ENCODE assay signal across 8 cellular contexts in the genomic region with DNA sequence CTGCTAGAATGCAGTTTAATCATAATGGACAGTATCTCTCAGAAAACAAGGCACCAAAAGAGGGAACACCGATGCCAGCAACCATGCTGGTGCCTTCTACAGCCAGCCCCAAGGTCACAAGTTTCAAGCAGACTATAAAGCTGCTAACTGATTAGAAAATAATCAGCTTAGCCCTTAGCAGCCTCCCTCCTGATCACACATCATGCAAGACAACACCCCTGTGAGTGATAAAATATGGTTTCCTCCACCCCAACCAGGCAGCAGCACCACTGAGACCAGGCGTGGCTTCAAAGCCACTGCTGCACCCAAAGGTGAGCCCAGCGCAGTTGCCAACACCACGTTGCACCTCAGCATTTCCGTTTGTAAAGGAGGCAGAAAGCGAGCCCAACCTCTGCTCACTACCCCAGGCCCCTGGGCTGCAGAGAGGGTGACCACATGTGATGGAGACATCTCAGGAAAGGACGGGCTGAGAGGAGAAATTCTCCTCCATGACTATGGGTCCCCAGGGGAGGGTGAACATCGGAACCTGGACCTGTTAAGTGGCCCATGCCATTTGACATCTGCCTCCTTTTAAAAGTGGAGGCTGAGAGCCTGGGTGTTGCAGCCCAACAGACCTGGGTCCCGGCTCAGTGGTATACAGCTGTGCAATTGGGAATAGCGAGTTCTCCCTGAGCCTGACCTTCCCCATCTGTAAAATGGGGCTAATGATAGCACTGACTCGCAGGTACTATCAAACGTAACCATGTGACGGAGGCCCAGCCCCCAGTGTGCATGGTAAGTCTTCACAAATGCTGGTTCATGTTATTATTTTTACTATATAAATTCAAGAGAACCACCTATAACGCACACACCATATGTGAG. TPM values are rescaled to one million over a fixed set of nuclear protein-coding genes. Genes with fewer than 3 reads are reported as not detected.
DNase-seq lines count a peak whose midpoint lies in the region; ATAC-seq and TF ChIP-seq lines count a peak whose summit lies in the region.

No MANE protein-coding gene starts in this region.

- peaks cover 3 to 22% of the 10 kb centered on the region in 2 donors for H3K4me1 ChIP-seq in lung (ENCODE audit: control insufficient read depth in 2 of 2, insufficient read depth in 2 of 2, low read length in 2 of 2)
- peaks cover 53% of the 10 kb centered on the region for H3K4me1 ChIP-seq in suprapubic skin

- H3K27ac ChIP-seq in lung (ENCODE audit: low read depth in 1 of 2, low read length in 1 of 2) (peak overlapping the region; percentile 14 to 90), suprapubic skin (peak overlapping the region; percentile 67)

- POLR2A ChIA-PET in activated naive CD8-positive, alpha-beta T cell treated with anti-CD3 and anti-CD28 coated beads, Interleukin-2, amount 10 ng/mL, durations not matched to agents 7 days and 5 days (lab: Charles Lee): interaction anchor here (0.5 to 7.5 kb wide), 20 partner anchors 9 to 837 kb away, joined by 3 to 194 read pairs (median 5); a partner anchor contains a TSS

- peak overlapping the region; percentile 96 for H3K27ac Mint-ChIP-seq in activated naive CD8-positive, alpha-beta T cell treated with anti-CD3 and anti-CD28 coated beads, Interleukin-2, amount 10 ng/mL, durations not matched to agents 7 days and 5 days

- ATAC-seq in activated naive CD8-positive, alpha-beta T cell treated with anti-CD3 and anti-CD28 coated beads, Interleukin-2, amount 10 ng/mL, durations not matched to agents 7 days and 5 days (ENCODE audit: low read depth): peak; percentile 71
- no peak for ATAC-seq in lung (ENCODE audit: insufficient read depth, low FRiP score)
- ATAC-seq in HG03108 (IDR thresholded peaks at IDR 0.05; ENCODE audit: unreplicated experiment): no peak
- ATAC-seq in HG03280 (IDR thresholded peaks at IDR 0.05; ENCODE audit: unreplicated experiment): no peak
- no peak for ATAC-seq in HG02840 (IDR thresholded peaks at IDR 0.05; ENCODE audit: low FRiP score, unreplicated experiment)

- no peaks in the 10 kb centered on the region for H3K9me3 ChIP-seq in lung (ENCODE audit: control insufficient read depth in 2 of 2, insufficient read depth in 1 of 2, low read length in 1 of 2)
- H3K9me3 ChIP-seq in suprapubic skin: no peaks in the 10 kb centered on the region

- WGBS in lung, 2 donors: 76 to 86% methylated on average over 14 of the region's 14 CpGs
- 68% methylated on average over 14 of the region's 14 CpGs for WGBS in suprapubic skin

- no peak for TF ChIP-seq POLR2A in suprapubic skin (IDR thresholded peaks at IDR 0.05)

- H3K36me3 Mint-ChIP-seq in activated naive CD8-positive, alpha-beta T cell treated with anti-CD3 and anti-CD28 coated beads, Interleukin-2, amount 10 ng/mL, durations not matched to agents 7 days and 5 days: no peaks in the 10 kb centered on the region

- H3K4me3 Mint-ChIP-seq in activated naive CD8-positive, alpha-beta T cell treated with anti-CD3 and anti-CD28 coated beads, Interleukin-2, amount 10 ng/mL, durations not matched to agents 7 days and 5 days: peak overlapping the region; percentile 86

- no peak for TF ChIP-seq EP300 in suprapubic skin (IDR thresholded peaks at IDR 0.05)

- no peaks in the 10 kb centered on the region for H3K27me3 ChIP-seq in lung (ENCODE audit: control insufficient read depth, insufficient read depth)
- H3K27me3 ChIP-seq in suprapubic skin: no peaks in the 10 kb centered on the region

- DNase-seq in SW480 (ENCODE audit: low spot score) (peak; percentile 85), lung (ENCODE audit: low spot score) (no peak), suprapubic skin (ENCODE audit: low spot score in 2 of 2) (peak in 1 of 2 donors; percentile 76), NCI-H526 (lab: John Stamatoyannopoulos, UW) (no peak)
- DNase-seq in activated naive CD8-positive, alpha-beta T cell treated with anti-CD3 and anti-CD28 coated beads, Interleukin-2, amount 10 ng/mL, durations not matched to agents 7 days and 5 days: peak; percentile 77

- no peaks in the 10 kb centered on the region for H3K9me3 Mint-ChIP-seq in activated naive CD8-positive, alpha-beta T cell treated with anti-CD3 and anti-CD28 coated beads, Interleukin-2, amount 10 ng/mL, durations not matched to agents 7 days and 5 days

- TF ChIP-seq CTCF in lung (IDR thresholded peaks at IDR 0.05; ENCODE audit: control extremely low read depth, extremely low read depth) (no peak), suprapubic skin (IDR thresholded peaks at IDR 0.05) (no peak)

- H3K36me3 ChIP-seq in lung (ENCODE audit: control insufficient read depth in 2 of 2, insufficient read depth in 2 of 2, low read length in 2 of 2): no peaks in the 10 kb centered on the region
- no peaks in the 10 kb centered on the region for H3K36me3 ChIP-seq in suprapubic skin

- no peaks in the 10 kb centered on the region for H3K27me3 Mint-ChIP-seq in activated naive CD8-positive, alpha-beta T cell treated with anti-CD3 and anti-CD28 coated beads, Interleukin-2, amount 10 ng/mL, durations not matched to agents 7 days and 5 days

- H3K4me3 ChIP-seq in lung (no peak overlapping the region), suprapubic skin (no peak overlapping the region)

- H3K4me1 Mint-ChIP-seq in activated naive CD8-positive, alpha-beta T cell treated with anti-CD3 and anti-CD28 coated beads, Interleukin-2, amount 10 ng/mL, durations not matched to agents 7 days and 5 days: peaks cover 65% of the 10 kb centered on the region

RNA-seq across cellular contexts. Expression of a gene that starts 11.5 kb away (rescaled TPM):
- 100 to 1,000 TPM; 114 to 130 TPM for total RNA-seq in activated naive CD8-positive, alpha-beta T cell treated with anti-CD3 and anti-CD28 coated beads, Interleukin-2, amount 10 ng/mL, durations not matched to agents 7 days and 5 days
- 100 to 1,000 TPM; 245 to 289 TPM for total RNA-seq in lung
- polyA plus RNA-seq in lung: 100 to 1,000 TPM in 1 of 2 donors, 10 to 100 TPM in 1; 63.7 to 364 TPM
- total RNA-seq in suprapubic skin: 1,000 to 10,000 TPM; 1,382 to 1,995 (median 1,611) TPM

Comparison
In these comparisons a context has a peak if more than half of its experiments do, and no peak if none do; other contexts are left out.
1. DNase-seq: peak in SW480 (single experiment) and activated naive CD8-positive, alpha-beta T cell treated with anti-CD3 and anti-CD28 coated beads, Interleukin-2, amount 10 ng/mL, durations not matched to agents 7 days and 5 days (single experiment); none in lung (single experiment) and NCI-H526 (0 of 2).
2. RNA of a gene that starts 11.5 kb away (total RNA-seq): 1,382 to 1,995 TPM in suprapubic skin; 245 to 289 TPM in lung and 114 to 130 TPM in activated naive CD8-positive, alpha-beta T cell treated with anti-CD3 and anti-CD28 coated beads, Interleukin-2, amount 10 ng/mL, durations not matched to agents 7 days and 5 days; every median in the first group is over 4 times any median in the second.